ENCODE assay signal across 28 cellular contexts in the genomic region with DNA sequence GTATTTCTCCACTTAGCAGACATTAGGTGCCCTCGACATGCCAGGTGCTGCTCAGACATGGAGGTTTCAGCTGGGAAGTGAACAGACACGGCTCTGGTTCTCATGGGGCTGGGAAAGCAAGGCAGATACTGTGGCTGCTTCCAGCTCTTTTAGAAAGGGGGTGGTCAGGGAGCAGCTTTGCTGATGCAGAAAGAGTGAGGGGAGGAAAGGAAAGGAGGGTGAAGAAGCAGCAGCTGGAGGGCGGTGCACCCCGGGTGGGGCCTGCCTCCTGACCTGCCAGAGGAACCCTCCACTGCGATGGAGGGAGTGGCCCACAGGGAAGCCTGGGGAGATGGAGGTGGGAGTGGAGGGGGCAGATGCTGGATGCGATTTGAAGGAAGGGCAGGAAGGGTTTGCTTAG.
DNase-seq lines count a peak whose midpoint lies in the region; TF ChIP-seq lines count a peak whose summit lies in the region.
"Had no signal": no experiment of that assay in that cellular context is flagged by ENCODE, and none has a peak within 500 bp of the region (broad histone marks: within the 10 kb centered on the region; RNA-seq: fewer than 3 reads in every experiment).

No MANE protein-coding gene starts in this region.

- no peaks in the 10 kb centered on the region for H3K9me3 ChIP-seq in BLaER1 treated with 17β-estradiol and CSF1 and Interleukin-3, amounts not matched to agents 10 nM and 100 nM (replicated peaks in 1 of 11)
- H3K9me3 ChIP-seq: body of pancreas, gastroesophageal sphincter, lower lobe of right lung, pancreas, thoracic aorta had no signal

- peak; percentile 3 for DNase-seq in activated CD4-positive, alpha-beta memory T cell treated with anti-CD3 and anti-CD28 coated beads for 36 hours
- no peak for DNase-seq in activated CD4-positive, alpha-beta memory T cell treated with anti-CD3 and anti-CD28 coated beads, Interleukin-2, amount 10 ng/mL, durations not matched to agents 7 days and 5 days
- DNase-seq in nephron progenitor cell (no peak), NCI-H1105 (lab: John Stamatoyannopoulos, UW) (no peak), dermis blood vessel endothelial cell (no peak), NOMO-1 treated with dmso at 0.1 percent for 144 hours (lab: John Stamatoyannopoulos, UW; ENCODE audit: unreplicated experiment) (no peak)
- DNase-seq: activated B cell treated with CpG ODN at 0.5 μM for 24 hours; activated CD8-positive, alpha-beta T cell treated with anti-CD3 and anti-CD28 coated beads for 36 hours; activated gamma-delta T cell treated with Interleukin-2 at 50 U/mL for 16 hours; cerebellar nuclear complex; EL; GOT3; lower lobe of right lung; NCI-H1092; NCI-H187; retina; RPMI8226; small intestine had no signal

- H3K4me1 ChIP-seq in BLaER1 treated with 17β-estradiol and CSF1 and Interleukin-3, amounts not matched to agents 10 nM and 100 nM = peaks cover 0 to 42% (median 32%) of the 10 kb centered on the region in 10 experiments; a peak in 17 of 20 replicates
- H3K4me1 ChIP-seq: body of pancreas, gastroesophageal sphincter, lower lobe of right lung, pancreas had no signal

- H3K36me3 ChIP-seq in BLaER1 treated with 17β-estradiol and CSF1 and Interleukin-3, amounts not matched to agents 10 nM and 100 nM = peaks cover 0 to 8% (median 0%) of the 10 kb centered on the region in 11 experiments; a peak in 2 of 22 replicates

- H4K20me1 ChIP-seq in BLaER1 treated with 17β-estradiol and CSF1 and Interleukin-3, amounts not matched to agents 10 nM and 100 nM = no peaks in the 10 kb centered on the region

- H3K36me3 Mint-ChIP-seq in activated CD4-positive, alpha-beta memory T cell treated with anti-CD3 and anti-CD28 coated beads for 36 hours = no peaks in the 10 kb centered on the region
- H3K36me3 Mint-ChIP-seq in activated CD4-positive, alpha-beta memory T cell treated with anti-CD3 and anti-CD28 coated beads, Interleukin-2, amount 10 ng/mL, durations not matched to agents 7 days and 5 days (ENCODE audit: low read depth) = no peaks in the 10 kb centered on the region
- H3K36me3 Mint-ChIP-seq in brain (peaks cover 56% of the 10 kb centered on the region), nephron progenitor cell (ENCODE audit: low read depth) (peaks cover 5% of the 10 kb centered on the region)

- peak overlapping the region in 1 of 11 experiments; percentile 37; a peak in 2 of 22 replicates for H3K9ac ChIP-seq in BLaER1 treated with 17β-estradiol and CSF1 and Interleukin-3, amounts not matched to agents 10 nM and 100 nM

- no peaks in the 10 kb centered on the region for H3K27me3 ChIP-seq in BLaER1 treated with 17β-estradiol and CSF1 and Interleukin-3, amounts not matched to agents 10 nM and 100 nM
- H3K27me3 ChIP-seq: body of pancreas, gastroesophageal sphincter, pancreas had no signal

- H3K4me3 Mint-ChIP-seq in activated CD4-positive, alpha-beta memory T cell treated with anti-CD3 and anti-CD28 coated beads for 36 hours = no peak overlapping the region
- H3K4me3 Mint-ChIP-seq in activated CD4-positive, alpha-beta memory T cell treated with anti-CD3 and anti-CD28 coated beads, Interleukin-2, amount 10 ng/mL, durations not matched to agents 7 days and 5 days = no peak overlapping the region
- no peak overlapping the region for H3K4me3 Mint-ChIP-seq in brain
- no peak overlapping the region for H3K4me3 Mint-ChIP-seq in nephron progenitor cell
- H3K4me3 Mint-ChIP-seq: activated B cell treated with CpG ODN at 0.5 μM for 24 hours; activated CD8-positive, alpha-beta T cell treated with anti-CD3 and anti-CD28 coated beads for 36 hours; CD8-positive, alpha-beta T cell; nephron; stimulated activated naive CD8-positive, alpha-beta T cell treated with anti-CD3 and anti-CD28 coated beads, Interleukin-15, Interleukin-2, amounts not matched to agents 100 ng/mL and 50 ng/mL, for 24 hours had no signal

- H3K4me2 ChIP-seq in BLaER1 treated with 17β-estradiol and CSF1 and Interleukin-3, amounts not matched to agents 10 nM and 100 nM = peak overlapping the region in 9 of 11 experiments; percentile 35 to 68 (median 59); a peak in 17 of 22 replicates

- intact Hi-C loops in activated CD4-positive, alpha-beta memory T cell treated with anti-CD3 and anti-CD28 coated beads for 36 hours (cut with micrococcal nuclease) = no loop called here

- H3K27ac ChIP-seq in BLaER1 treated with 17β-estradiol and CSF1 and Interleukin-3, amounts not matched to agents 10 nM and 100 nM = peak overlapping the region in 2 of 11 experiments; percentile 28 to 31; a peak in 3 of 22 replicates
- H3K27ac ChIP-seq: body of pancreas, gastroesophageal sphincter, lower lobe of right lung, pancreas, thoracic aorta had no signal

- no peaks in the 10 kb centered on the region for H3K27me3 Mint-ChIP-seq in activated CD4-positive, alpha-beta memory T cell treated with anti-CD3 and anti-CD28 coated beads for 36 hours
- no peaks in the 10 kb centered on the region for H3K27me3 Mint-ChIP-seq in activated CD4-positive, alpha-beta memory T cell treated with anti-CD3 and anti-CD28 coated beads, Interleukin-2, amount 10 ng/mL, durations not matched to agents 7 days and 5 days
- H3K27me3 Mint-ChIP-seq in brain (no peaks in the 10 kb centered on the region), nephron progenitor cell (ENCODE audit: low read depth, poor library complexity) (peaks cover 8% of the 10 kb centered on the region)
- H3K27me3 Mint-ChIP-seq: activated B cell treated with CpG ODN at 0.5 μM for 24 hours; activated CD8-positive, alpha-beta T cell treated with anti-CD3 and anti-CD28 coated beads for 36 hours; stimulated activated naive CD8-positive, alpha-beta T cell treated with anti-CD3 and anti-CD28 coated beads, Interleukin-15, Interleukin-2, amounts not matched to agents 100 ng/mL and 50 ng/mL, for 24 hours had no signal

- peaks cover 25% of the 10 kb centered on the region for H3K4me1 Mint-ChIP-seq in activated CD4-positive, alpha-beta memory T cell treated with anti-CD3 and anti-CD28 coated beads for 36 hours (ENCODE audit: low read depth)
- peaks cover 11% of the 10 kb centered on the region for H3K4me1 Mint-ChIP-seq in activated CD4-positive, alpha-beta memory T cell treated with anti-CD3 and anti-CD28 coated beads, Interleukin-2, amount 10 ng/mL, durations not matched to agents 7 days and 5 days
- H3K4me1 Mint-ChIP-seq in brain (no peaks in the 10 kb centered on the region), nephron progenitor cell (no peaks in the 10 kb centered on the region)
- H3K4me1 Mint-ChIP-seq: activated B cell treated with CpG ODN at 0.5 μM for 24 hours, nephron had no signal

- no peak overlapping the region for H3K4me3 ChIP-seq in BLaER1 treated with 17β-estradiol and CSF1 and Interleukin-3, amounts not matched to agents 10 nM and 100 nM
- H3K4me3 ChIP-seq: body of pancreas, gastroesophageal sphincter, K562, lower lobe of right lung, pancreas, thoracic aorta had no signal

- H3K27ac Mint-ChIP-seq in activated CD4-positive, alpha-beta memory T cell treated with anti-CD3 and anti-CD28 coated beads for 36 hours = no peak overlapping the region
- no peak overlapping the region for H3K27ac Mint-ChIP-seq in activated CD4-positive, alpha-beta memory T cell treated with anti-CD3 and anti-CD28 coated beads, Interleukin-2, amount 10 ng/mL, durations not matched to agents 7 days and 5 days
- H3K27ac Mint-ChIP-seq in brain (peak overlapping the region in 3 of 5 experiments; percentile 9 to 61 (median 58)), nephron progenitor cell (peak overlapping the region; percentile 91)
- H3K27ac Mint-ChIP-seq: activated B cell treated with CpG ODN at 0.5 μM for 24 hours; activated CD8-positive, alpha-beta T cell treated with anti-CD3 and anti-CD28 coated beads for 36 hours; CD8-positive, alpha-beta T cell; nephron; stimulated activated naive CD8-positive, alpha-beta T cell treated with anti-CD3 and anti-CD28 coated beads, Interleukin-15, Interleukin-2, amounts not matched to agents 100 ng/mL and 50 ng/mL, for 24 hours had no signal

- POLR2A ChIA-PET in activated CD4-positive, alpha-beta memory T cell treated with anti-CD3 and anti-CD28 coated beads for 36 hours (lab: Charles Lee) = no interaction called here
- POLR2A ChIA-PET in activated CD4-positive, alpha-beta memory T cell treated with anti-CD3 and anti-CD28 coated beads, Interleukin-2, amount 10 ng/mL, durations not matched to agents 7 days and 5 days (lab: Charles Lee) = no interaction called here

- no peak for TF ChIP-seq CTCF in brain (conservative IDR thresholded peaks at IDR 0.05)
- no peak for TF ChIP-seq CTCF in nephron progenitor cell (IDR thresholded peaks at IDR 0.05)

- no peaks in the 10 kb centered on the region for H3K9me3 Mint-ChIP-seq in activated CD4-positive, alpha-beta memory T cell treated with anti-CD3 and anti-CD28 coated beads for 36 hours
- H3K9me3 Mint-ChIP-seq in activated CD4-positive, alpha-beta memory T cell treated with anti-CD3 and anti-CD28 coated beads, Interleukin-2, amount 10 ng/mL, durations not matched to agents 7 days and 5 days = no peaks in the 10 kb centered on the region
- H3K9me3 Mint-ChIP-seq in brain = peaks cover 0 to 3% (median 0%) of the 10 kb centered on the region in 5 experiments
- no peaks in the 10 kb centered on the region for H3K9me3 Mint-ChIP-seq in nephron progenitor cell
- H3K9me3 Mint-ChIP-seq: activated B cell treated with CpG ODN at 0.5 μM for 24 hours; activated CD8-positive, alpha-beta T cell treated with anti-CD3 and anti-CD28 coated beads for 36 hours; CD8-positive, alpha-beta T cell; nephron; stimulated activated naive CD8-positive, alpha-beta T cell treated with anti-CD3 and anti-CD28 coated beads, Interleukin-15, Interleukin-2, amounts not matched to agents 100 ng/mL and 50 ng/mL, for 24 hours had no signal

- CTCF ChIA-PET in activated CD4-positive, alpha-beta memory T cell treated with anti-CD3 and anti-CD28 coated beads for 36 hours (lab: Charles Lee) = interaction anchor here (1.0 to 5.2 kb wide), 5 partner anchors 13 to 257 kb away, joined by 3 to 24 read pairs (median 19); a partner anchor contains a TSS
- CTCF ChIA-PET in activated CD4-positive, alpha-beta memory T cell treated with anti-CD3 and anti-CD28 coated beads, Interleukin-2, amount 10 ng/mL, durations not matched to agents 7 days and 5 days (lab: Charles Lee) = no interaction called here

Comparison
In these comparisons a context has a peak if more than half of its experiments do, and no peak if none do; other contexts are left out.
1. H3K27ac Mint-ChIP-seq: peak in brain (3 of 5) and nephron progenitor cell (single experiment); none in activated CD4-positive, alpha-beta memory T cell treated with anti-CD3 and anti-CD28 coated beads for 36 hours (single experiment) and activated CD4-positive, alpha-beta memory T cell treated with anti-CD3 and anti-CD28 coated beads, Interleukin-2, amount 10 ng/mL, durations not matched to agents 7 days and 5 days (single experiment).